ENCODE assay signal across 8 cellular contexts in the genomic region with DNA sequence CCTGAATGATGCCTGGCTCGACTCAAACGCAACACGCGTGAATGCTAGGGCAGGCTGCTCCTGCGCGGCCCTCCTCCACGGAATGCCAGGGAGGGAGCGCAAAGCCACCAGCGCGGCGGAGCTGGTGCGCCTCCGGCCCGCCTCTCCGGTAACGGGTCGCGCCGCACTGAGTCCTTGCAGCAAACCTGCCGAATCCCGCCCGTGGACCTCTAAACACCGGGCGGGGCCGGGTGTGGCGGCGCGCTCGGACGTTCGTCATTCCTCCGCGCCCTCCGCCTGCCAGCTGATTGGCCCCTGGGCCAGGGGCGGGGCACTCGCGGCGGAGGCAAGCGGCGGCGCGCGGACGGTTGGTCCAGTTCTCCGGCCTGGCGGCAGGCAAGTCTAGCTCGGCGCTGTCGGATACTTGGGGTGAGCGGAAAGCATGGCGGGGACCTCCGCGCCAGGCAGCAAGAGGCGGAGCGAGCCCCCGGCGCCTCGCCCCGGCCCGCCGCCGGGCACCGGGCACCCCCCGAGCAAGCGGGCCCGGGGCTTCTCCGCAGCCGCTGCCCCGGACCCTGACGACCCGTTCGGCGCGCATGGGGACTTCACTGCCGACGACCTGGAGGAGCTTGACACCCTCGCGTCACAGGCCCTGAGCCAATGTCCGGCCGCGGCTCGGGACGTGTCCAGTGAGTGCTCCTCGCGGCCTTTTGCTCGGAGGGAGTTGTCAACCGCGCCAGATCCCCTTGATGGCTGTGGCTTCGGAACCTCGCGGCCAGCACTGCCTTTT. TPM values are rescaled to one million over a fixed set of nuclear protein-coding genes. Genes with fewer than 3 reads are reported as not detected.
DNase-seq lines count a peak whose midpoint lies in the region; ATAC-seq and TF ChIP-seq lines count a peak whose summit lies in the region.

Gene ATRIP, plus strand, starts transcription at position 313 of the 769 bp plus-strand sequence. Its CDS starts 109 bp downstream, at position 422.

- in situ Hi-C loops in GM13977 (cut with MboI; ENCODE audit: low pct_unique_long_range_greater_than_20kb, low sequenced_read_pairs, unreplicated experiment), result no loop called here

- H3K4me1 ChIP-seq in right atrium auricular region (peaks cover 0 to 26% of the 10 kb centered on the region in 2 donors), uterus (peaks cover 5 to 20% of the 10 kb centered on the region in 2 donors)

- intact Hi-C loops in T-helper 2 cell treated with Interferon-gamma antibody and Interleukin-4, amounts not matched to agents 100 ng/mL and 5 ng/mL, for 36 hours (cut with micrococcal nuclease), result loop anchor here (1.0 kb wide), 2 partner anchors 10 to 102 kb away; no protein-coding TSS in a partner anchor
- intact Hi-C loops in uterus (cut with DNase I; ENCODE audit: low total_unique reads), result no loop called here

- TF ChIP-seq CTCF in GM13977 (IDR thresholded peaks at IDR 0.05; ENCODE audit: extremely low read depth, insufficient read depth, missing control alignments), result no peak
- TF ChIP-seq CTCF in right atrium auricular region (IDR thresholded peaks at IDR 0.05), result peak in 1 of 2 donors; percentile 19
- TF ChIP-seq CTCF in uterus (IDR thresholded peaks at IDR 0.05), result peak in 2 of 4 experiments; percentile 14 to 19

- peak within 1 kb of the TSS; percentile 89 to 90 for H3K4me3 ChIP-seq in right atrium auricular region
- peak within 1 kb of the TSS; percentile 59 to 89 for H3K4me3 ChIP-seq in uterus

- peak within 1 kb of the TSS; percentile 80 for H3K27ac ChIP-seq in angular gyrus (ENCODE audit: low read depth, low read length)
- peak within 1 kb of the TSS; percentile 88 to 92 for H3K27ac ChIP-seq in right atrium auricular region
- peak within 1 kb of the TSS; percentile 85 to 93 for H3K27ac ChIP-seq in uterus

- no peaks in the 10 kb centered on the region for H3K9me3 ChIP-seq in right atrium auricular region
- no peaks in the 10 kb centered on the region for H3K9me3 ChIP-seq in uterus

- H3K36me3 ChIP-seq in right atrium auricular region (peaks cover 35% of the 10 kb centered on the region), uterus (no peaks in the 10 kb centered on the region)

- H3K27me3 ChIP-seq in right atrium auricular region, result no peaks in the 10 kb centered on the region
- no peaks in the 10 kb centered on the region for H3K27me3 ChIP-seq in uterus

- DNase-seq in GM13977 (ENCODE audit: low spot score) (peak; percentile 96), NCI-H1436 treated with DMSO at 0.1 percent for 48 hours (lab: John Stamatoyannopoulos, UW) (peak; percentile 19), right atrium auricular region (ENCODE audit: low spot score) (peak; percentile 91), putamen (ENCODE audit: low spot score) (peak; percentile 84), uterus (peak; percentile 86 to 90)

- ATAC-seq in HG02759 (IDR thresholded peaks at IDR 0.05; ENCODE audit: unreplicated experiment), result peak; percentile 94

- TF ChIP-seq POLR2A in uterus (IDR thresholded peaks at IDR 0.05), result peak; percentile 87 to 93

RNA-seq across cellular contexts. Expression of gene ATRIP, which starts in this region (rescaled TPM):
- 17.2 and 17.4 TPM in 2 replicates for total RNA-seq in T-helper 2 cell treated with Interferon-gamma antibody and Interleukin-4, amounts not matched to agents 100 ng/mL and 5 ng/mL, for 36 hours
- total RNA-seq in right atrium auricular region, result 1 to 10 TPM; 2.0 to 3.1 TPM
- 10 to 100 TPM in 1 of 4 donors, 1 to 10 TPM in 3; 5.3 to 11.5 (median 7.5) TPM for total RNA-seq in uterus

Comparison
In these comparisons a context has a peak if more than half of its experiments do, and no peak if none do; other contexts are left out.
1. Peak in every context shown above with its lines: DNase-seq, ATAC-seq, H3K4me3 ChIP-seq and H3K27ac ChIP-seq.
2. DNase-seq: peak in every context shown above with its lines; median percentile 96 in GM13977; 91 in right atrium auricular region; 88 in uterus; 84 in putamen; 19 in NCI-H1436 treated with DMSO at 0.1 percent for 48 hours.